ENCODE assay signal across 12 cellular contexts in genomic region chr2:112768432-112768831, GRCh38. TPM values are rescaled to one million over a fixed set of nuclear protein-coding genes. Genes with fewer than 3 reads are reported as not detected.
A peak's percentile ranks its signal among the peaks of the same experiment; 100 is the strongest.
DNase-seq lines count a peak whose midpoint lies in the region; ATAC-seq and TF ChIP-seq lines count a peak whose summit lies in the region.
"Had no signal": no experiment of that assay in that cellular context is flagged by ENCODE, and none has a peak within 500 bp of the region (broad histone marks: within the 10 kb centered on the region; RNA-seq: fewer than 3 reads in every experiment).

No MANE protein-coding gene starts in this region.

- no peak for TF ChIP-seq POLR2A in spleen (IDR thresholded peaks at IDR 0.05)

- H3K27me3 ChIP-seq in RWPE2 (ENCODE audit: insufficient read depth, poor library complexity, severe bottlenecking): no peaks in the 10 kb centered on the region
- H3K27me3 ChIP-seq in spleen (replicated peaks in 1 of 7): no peaks in the 10 kb centered on the region
- no peaks in the 10 kb centered on the region for H3K27me3 ChIP-seq in upper lobe of right lung
- H3K27me3 ChIP-seq in WERI-Rb-1 (ENCODE audit: insufficient read depth, low read depth, severe bottlenecking): no peaks in the 10 kb centered on the region
- H3K27me3 ChIP-seq: adrenal gland had no signal

- H3K4me3 ChIP-seq in RWPE2 (ENCODE audit: severe bottlenecking) (no peak overlapping the region), fibroblast of mammary gland (ENCODE audit: control insufficient read depth, low read depth, low read length) (no peak overlapping the region), spleen (peak overlapping the region in 2 of 8 donors; percentile 27 to 50), upper lobe of right lung (no peak overlapping the region), WERI-Rb-1 (ENCODE audit: low read depth, low read length) (no peak overlapping the region)

- DNase-seq in GM04504 (ENCODE audit: low read depth) (peak; percentile 48), RWPE2 (ENCODE audit: low spot score) (no peak), fibroblast of mammary gland (ENCODE audit: low read depth) (peak; percentile 63), spleen (no peak), upper lobe of right lung (no peak), WERI-Rb-1 (no peak)
- DNase-seq: adrenal gland; effector CD8-positive, alpha-beta T cell; NCI-H1694 treated with DMSO at 0.1 percent for 48 hours; stimulated activated CD4-positive, alpha-beta T cell treated with anti-CD3 and anti-CD28 coated beads, Interleukin-12 subunit alpha, Interleukin-12 subunit beta, amount 100 ng/mL, for 4 hours had no signal

- 35 to 64% (median 45%) methylated on average over 1 of the region's 1 CpG for WGBS in spleen, 5 donors

- TF ChIP-seq CTCF in RWPE2 (IDR thresholded peaks at IDR 0.05; ENCODE audit: poor library complexity, severe bottlenecking): peak; percentile 17
- peak; percentile 34 for TF ChIP-seq CTCF in fibroblast of mammary gland (conservative IDR thresholded peaks at IDR 0.05; ENCODE audit: control insufficient read depth, insufficient read depth, low read depth, low read length)
- no peak for TF ChIP-seq CTCF in spleen (IDR thresholded peaks at IDR 0.05 in 8 of 11, conservative IDR thresholded peaks at IDR 0.05 in 3 of 11)
- no peak for TF ChIP-seq CTCF in upper lobe of right lung (IDR thresholded peaks at IDR 0.05)
- no peak for TF ChIP-seq CTCF in WERI-Rb-1 (IDR thresholded peaks at IDR 0.05; ENCODE audit: low read depth, low read length)

- ATAC-seq in RWPE2 (ENCODE audit: low read depth) (no peak), HG02759 (IDR thresholded peaks at IDR 0.05; ENCODE audit: unreplicated experiment) (no peak), upper lobe of right lung (no peak)

- no peaks in the 10 kb centered on the region for H3K9me3 ChIP-seq in RWPE2 (ENCODE audit: severe bottlenecking)
- H3K9me3 ChIP-seq in spleen: no peaks in the 10 kb centered on the region
- H3K9me3 ChIP-seq in upper lobe of right lung: no peaks in the 10 kb centered on the region
- H3K9me3 ChIP-seq in WERI-Rb-1 (ENCODE audit: severe bottlenecking): no peaks in the 10 kb centered on the region
- H3K9me3 ChIP-seq: adrenal gland had no signal

- H3K36me3 ChIP-seq in RWPE2 (ENCODE audit: low read depth): no peaks in the 10 kb centered on the region
- no peaks in the 10 kb centered on the region for H3K36me3 ChIP-seq in spleen
- H3K36me3 ChIP-seq in upper lobe of right lung: no peaks in the 10 kb centered on the region
- no peaks in the 10 kb centered on the region for H3K36me3 ChIP-seq in WERI-Rb-1
- H3K36me3 ChIP-seq: adrenal gland had no signal

- intact Hi-C loops in spleen (cut with DNase I; ENCODE audit: low total_unique reads) (no loop called here), upper lobe of right lung (cut with DNase I) (no loop called here)

- H3K27ac ChIP-seq in RWPE2 (ENCODE audit: poor library complexity, severe bottlenecking) (peak overlapping the region; percentile 10), spleen (peak overlapping the region in 6 of 8 donors; percentile 37 to 79 (median 66)), upper lobe of right lung (no peak overlapping the region), WERI-Rb-1 (no peak overlapping the region)
- H3K27ac ChIP-seq: adrenal gland had no signal

- H3K4me1 ChIP-seq in RWPE2 (ENCODE audit: insufficient read depth, poor library complexity, severe bottlenecking) (peaks cover 17% of the 10 kb centered on the region), spleen (peaks cover 5 to 48% (median 27%) of the 10 kb centered on the region in 6 donors), upper lobe of right lung (peaks cover 10% of the 10 kb centered on the region)

RNA-seq across cellular contexts. Expression of gene CKAP2L, which starts 4.0 kb away (rescaled TPM):
- total RNA-seq in spleen: 1 to 10 TPM in 6 of 7 donors, under 1 TPM in 1; 0.55 to 3.5 (median 2.1) TPM
- 1 to 10 TPM in 1 of 3 donors, under 1 TPM in 2; 0.20 to 1.3 (median 0.83) TPM for polyA plus RNA-seq in spleen
- total RNA-seq in upper lobe of right lung: 0.46 TPM

RNA-seq across cellular contexts. Expression of gene IL1A, which starts 15.9 kb away (rescaled TPM):
- total RNA-seq in spleen: under 1 TPM in 5 of 7 donors, not detected in 2; 0.22 to 0.98 (median 0.70) TPM
- 1 to 10 TPM in 1 of 3 donors, under 1 TPM in 2; 0.21 to 1.6 (median 0.67) TPM for polyA plus RNA-seq in spleen
- total RNA-seq in upper lobe of right lung: 1.9 TPM
- total RNA-seq: HT-29 had no signal

RNA-seq across cellular contexts. Expression of gene NT5DC4, which starts 47.6 kb away (rescaled TPM):
- 1 to 10 TPM in 6 of 7 donors, under 1 TPM in 1; 0.28 to 3.8 (median 2.2) TPM for total RNA-seq in spleen
- polyA plus RNA-seq in spleen: under 1 TPM; 0.47 to 0.83 (median 0.72) TPM
- total RNA-seq in upper lobe of right lung: not detected

Comparison
In these comparisons a context has a peak if more than half of its experiments do, and no peak if none do; other contexts are left out.
1. DNase-seq: peak in GM04504 (single experiment) and fibroblast of mammary gland (single experiment); none in RWPE2 (single experiment), spleen (single experiment), upper lobe of right lung (single experiment) and WERI-Rb-1 (single experiment).
2. H3K27ac ChIP-seq: peak in RWPE2 (single experiment) and spleen (6 of 8); none in upper lobe of right lung (single experiment) and WERI-Rb-1 (single experiment).
3. CTCF ChIP-seq: peak in RWPE2 (single experiment) and fibroblast of mammary gland (single experiment); none in spleen (0 of 11), upper lobe of right lung (single experiment) and WERI-Rb-1 (single experiment).